ENCODE assay signal across 2 cellular contexts in genomic region chr9:41086685-41087084, GRCh38. TPM values are rescaled to one million over a fixed set of nuclear protein-coding genes. Genes with fewer than 3 reads are reported as not detected.
"Had no signal": no experiment of that assay in that cellular context is flagged by ENCODE, and none has a peak within 500 bp of the region (broad histone marks: within the 10 kb centered on the region; RNA-seq: fewer than 3 reads in every experiment).

No MANE protein-coding gene starts in this region.

RNA-seq across cellular contexts. Expression of gene FOXD4L6, which starts 41.8 kb away (rescaled TPM):
- total RNA-seq: LHCN-M2, M059J had no signal
